ENCODE assay signal across 1 cellular context in genomic region chr6:128919412-128919811, GRCh38.
TF ChIP-seq lines count a peak whose summit lies in the region.

No MANE protein-coding gene starts in this region.

TF ChIP-seq in IMR-90, 13 proteins besides CTCF, POLR2A, EP300 and RAD21:
- TF ChIP-seq RFX5 (IDR thresholded peaks at IDR 0.05; ENCODE audit: low read depth, low read length), result no peak
- TF ChIP-seq MAFK (IDR thresholded peaks at IDR 0.05; ENCODE audit: low read depth, low read length), result no peak
- no peak for TF ChIP-seq MXI1 (IDR thresholded peaks at IDR 0.05; ENCODE audit: borderline replicate concordance, low read depth, low read length)
- no peak for TF ChIP-seq USF2 (IDR thresholded peaks at IDR 0.05; ENCODE audit: low read depth, low read length)
- TF ChIP-seq CEBPB (IDR thresholded peaks at IDR 0.05; ENCODE audit: low read depth, low read length), result no peak
- TF ChIP-seq BHLHE40 (IDR thresholded peaks at IDR 0.05; ENCODE audit: low read depth, low read length), result no peak
- no peak for TF ChIP-seq RCOR1 (IDR thresholded peaks at IDR 0.05; ENCODE audit: insufficient replicate concordance, low read length)
- no peak for TF ChIP-seq ELK1 (IDR thresholded peaks at IDR 0.05; ENCODE audit: borderline replicate concordance, low read depth, low read length)
- no peak for TF ChIP-seq FOS (IDR thresholded peaks at IDR 0.05; ENCODE audit: low read depth, low read length)
- TF ChIP-seq CHD1 (IDR thresholded peaks at IDR 0.05; ENCODE audit: low read depth, low read length), result no peak
- no peak for TF ChIP-seq SMC3 (IDR thresholded peaks at IDR 0.05; ENCODE audit: low read depth, low read length)
